21 cellular contexts compared by ENCODE assay signal in genomic region chr9:94199776-94200175, GRCh38. TPM values are rescaled to one million over a fixed set of nuclear protein-coding genes. Genes with fewer than 3 reads are reported as not detected.
DNase-seq lines count a peak whose midpoint lies in the region; ATAC-seq and TF ChIP-seq lines count a peak whose summit lies in the region.
"Had no signal": no experiment of that assay in that cellular context is flagged by ENCODE, and none has a peak within 500 bp of the region (broad histone marks: within the 10 kb centered on the region; RNA-seq: fewer than 3 reads in every experiment).

No MANE protein-coding gene starts in this region.

- peaks cover 50% of the 10 kb centered on the region for H3K36me3 Mint-ChIP-seq in osteocyte (ENCODE audit: unreplicated experiment)
- H3K36me3 Mint-ChIP-seq in activated CD4-positive, alpha-beta T cell treated with anti-CD3 and anti-CD28 coated beads, Interleukin-2, amount 10 ng/mL, durations not matched to agents 7 days and 5 days (ENCODE audit: low read depth): peaks cover 18% of the 10 kb centered on the region

- no peak for TF ChIP-seq CTCF in osteocyte (IDR thresholded peaks at IDR 0.05)

- peaks cover 5% of the 10 kb centered on the region for H3K4me1 Mint-ChIP-seq in osteocyte (ENCODE audit: unreplicated experiment)
- H3K4me1 Mint-ChIP-seq in activated CD4-positive, alpha-beta T cell treated with anti-CD3 and anti-CD28 coated beads, Interleukin-2, amount 10 ng/mL, durations not matched to agents 7 days and 5 days: peaks cover 3% of the 10 kb centered on the region

- H3K9me3 Mint-ChIP-seq in osteocyte (ENCODE audit: unreplicated experiment): peaks cover 24% of the 10 kb centered on the region
- peaks cover 20% of the 10 kb centered on the region for H3K9me3 Mint-ChIP-seq in activated CD4-positive, alpha-beta T cell treated with anti-CD3 and anti-CD28 coated beads, Interleukin-2, amount 10 ng/mL, durations not matched to agents 7 days and 5 days

- H3K4me3 Mint-ChIP-seq in osteocyte (ENCODE audit: unreplicated experiment): no peak overlapping the region
- H3K4me3 Mint-ChIP-seq in activated CD4-positive, alpha-beta T cell treated with anti-CD3 and anti-CD28 coated beads, Interleukin-2, amount 10 ng/mL, durations not matched to agents 7 days and 5 days: no peak overlapping the region

- no peaks in the 10 kb centered on the region for H3K27me3 Mint-ChIP-seq in osteocyte (ENCODE audit: unreplicated experiment)
- no peaks in the 10 kb centered on the region for H3K27me3 Mint-ChIP-seq in activated CD4-positive, alpha-beta T cell treated with anti-CD3 and anti-CD28 coated beads, Interleukin-2, amount 10 ng/mL, durations not matched to agents 7 days and 5 days

- CTCF ChIA-PET in activated CD4-positive, alpha-beta T cell treated with anti-CD3 and anti-CD28 coated beads, Interleukin-2, amount 10 ng/mL, durations not matched to agents 7 days and 5 days (lab: Charles Lee): no interaction called here

- POLR2A ChIA-PET in activated CD4-positive, alpha-beta T cell treated with anti-CD3 and anti-CD28 coated beads, Interleukin-2, amount 10 ng/mL, durations not matched to agents 7 days and 5 days (lab: Charles Lee): no interaction called here

- no peak for ATAC-seq in HG02973 (IDR thresholded peaks at IDR 0.05; ENCODE audit: unreplicated experiment)
- ATAC-seq: HepG2, K562, PC-3 had no signal

- peak overlapping the region; percentile 41 for H3K27ac Mint-ChIP-seq in osteocyte (ENCODE audit: unreplicated experiment)
- no peak overlapping the region for H3K27ac Mint-ChIP-seq in activated CD4-positive, alpha-beta T cell treated with anti-CD3 and anti-CD28 coated beads, Interleukin-2, amount 10 ng/mL, durations not matched to agents 7 days and 5 days

- DNase-seq in NCI-H82 (lab: John Stamatoyannopoulos, UW) (peak; percentile 60), NCI-H82 treated with DMSO at 0.1 percent for 48 hours (lab: John Stamatoyannopoulos, UW; ENCODE audit: unreplicated experiment) (no peak), dedifferentiated amniotic fluid mesenchymal stem cell (ENCODE audit: extremely low spot score) (peak; percentile 66), osteocyte (ENCODE audit: extremely low spot score, unreplicated experiment) (no peak), anterior cingulate cortex (lab: John Stamatoyannopoulos, UW) (no peak)
- DNase-seq in activated CD4-positive, alpha-beta T cell treated with anti-CD3 and anti-CD28 coated beads, Interleukin-2, amount 10 ng/mL, durations not matched to agents 7 days and 5 days: no peak
- DNase-seq: Calu3; DMS79 treated with DMSO at 0.1 percent for 48 hours; MV-4-11; NCI-H1105; NCI-H1436 treated with DMSO at 0.1 percent for 48 hours; NCI-H187 treated with DMSO at 0.1 percent for 48 hours; NCI-H2171 treated with DMSO at 0.1 percent for 48 hours; NCI-H345; NCI-H510A treated with DMSO at 0.1 percent for 48 hours; NCI-H748 treated with DMSO at 0.1 percent for 48 hours; NK-92 treated with Interleukin-12 subunit alpha and Interleukin-12 subunit beta, amount 100 ng/mL, for 24 hours; PC-3 had no signal

RNA-seq across cellular contexts. Expression of gene ZNF169, which starts 59.3 kb away (rescaled TPM):
- total RNA-seq in osteocyte: 4.7 and 6.1 TPM in 2 replicates
- total RNA-seq in activated CD4-positive, alpha-beta T cell treated with anti-CD3 and anti-CD28 coated beads, Interleukin-2, amount 10 ng/mL, durations not matched to agents 7 days and 5 days: 10 to 100 TPM in 1 of 2 experiments, 1 to 10 TPM in 1; 9.2 to 10.2 TPM

Comparison
In these comparisons a context has a peak if more than half of its experiments do, and no peak if none do; other contexts are left out.
1. DNase-seq: peak in NCI-H82 (single experiment) and dedifferentiated amniotic fluid mesenchymal stem cell (single experiment); none in NCI-H82 treated with DMSO at 0.1 percent for 48 hours (single experiment), osteocyte (single experiment), activated CD4-positive, alpha-beta T cell treated with anti-CD3 and anti-CD28 coated beads, Interleukin-2, amount 10 ng/mL, durations not matched to agents 7 days and 5 days (single experiment) and anterior cingulate cortex (0 of 58).